In genomic region chr2:143513081-143513480, GRCh38 we compare ENCODE assay signal across 8 cellular contexts.
A peak's percentile ranks its signal among the peaks of the same experiment; 100 is the strongest.
DNase-seq lines count a peak whose midpoint lies in the region; ATAC-seq, FAIRE-seq and TF ChIP-seq lines count a peak whose summit lies in the region.

No MANE protein-coding gene starts in this region.

- intact Hi-C loops in Right ventricle myocardium superior (cut with DNase I) (no loop called here), sciatic nerve (cut with DNase I) (no loop called here)

- ATAC-seq in GM19395 (IDR thresholded peaks at IDR 0.05; ENCODE audit: unreplicated experiment) (peak; percentile 94), Right ventricle myocardium superior (ENCODE audit: poor library complexity) (peak; percentile 91), sciatic nerve (peak; percentile 86), HG03025 (IDR thresholded peaks at IDR 0.05; ENCODE audit: low FRiP score, unreplicated experiment) (no peak)

- DNase-seq in D721Med (ENCODE audit: insufficient read length, low spot score) (no peak), HT1080 (ENCODE audit: low read depth) (peak; percentile 68), Right ventricle myocardium superior (peak; percentile 36), sciatic nerve (ENCODE audit: low spot score) (peak; percentile 62), NCI-H2196 treated with DMSO at 0.1 percent for 48 hours (lab: John Stamatoyannopoulos, UW; ENCODE audit: unreplicated experiment) (no peak)

- H3K4me3 ChIP-seq in WI38 (ENCODE audit: low read depth, low read length), result no peak overlapping the region

- FAIRE-seq in D721Med (lab: Jason Lieb, UNC), result no peak

- TF ChIP-seq CTCF in D721Med (IDR thresholded peaks at IDR 0.05; ENCODE audit: insufficient read depth, missing control alignments) (peak; percentile 59), WI38 (IDR thresholded peaks at IDR 0.05; ENCODE audit: low read depth, low read length) (peak; percentile 97)

Comparison
In these comparisons a context has a peak if more than half of its experiments do, and no peak if none do; other contexts are left out.
1. DNase-seq: peak in HT1080 (single experiment), Right ventricle myocardium superior (single experiment) and sciatic nerve (single experiment); none in D721Med (single experiment) and NCI-H2196 treated with DMSO at 0.1 percent for 48 hours (single experiment).